Comparison of ENCODE assay signal across 17 cellular contexts in genomic region chr7:97772034-97772891, GRCh38. TPM values are rescaled to one million over a fixed set of nuclear protein-coding genes. Genes with fewer than 3 reads are reported as not detected.
DNase-seq lines count a peak whose midpoint lies in the region; ATAC-seq and TF ChIP-seq lines count a peak whose summit lies in the region.
"Had no signal": no experiment of that assay in that cellular context is flagged by ENCODE, and none has a peak within 500 bp of the region (broad histone marks: within the 10 kb centered on the region; RNA-seq: fewer than 3 reads in every experiment).

No MANE protein-coding gene starts in this region.

- H3K4me3 Mint-ChIP-seq in activated naive CD8-positive, alpha-beta T cell treated with anti-CD3 and anti-CD28 coated beads, Interleukin-2, amount 50 U/mL, for 24 hours = no peak overlapping the region
- H3K4me3 Mint-ChIP-seq: GM23338 had no signal

- TF ChIP-seq POLR2A in body of pancreas (IDR thresholded peaks at IDR 0.05) = no peak

- intact Hi-C loops in body of pancreas (cut with DNase I) = no loop called here

- DNase-seq in Caki2 (ENCODE audit: low read depth) (peak; percentile 55), DMS53 (lab: John Stamatoyannopoulos, UW) (peak; percentile 91), body of pancreas (peak in 1 of 4 donors; percentile 4), H4 (ENCODE audit: low spot score) (no peak)
- no peak for DNase-seq in activated naive CD8-positive, alpha-beta T cell treated with anti-CD3 and anti-CD28 coated beads, Interleukin-2, amount 50 U/mL, for 24 hours
- DNase-seq: KBM-7, NCI-H1048, NCI-H1694, NCI-H446, SHP77 treated with DMSO at 0.1 percent for 48 hours, T-helper 2 cell had no signal

- no peaks in the 10 kb centered on the region for H3K36me3 Mint-ChIP-seq in activated naive CD8-positive, alpha-beta T cell treated with anti-CD3 and anti-CD28 coated beads, Interleukin-2, amount 50 U/mL, for 24 hours (ENCODE audit: low read depth)

- no peaks in the 10 kb centered on the region for H3K9me3 Mint-ChIP-seq in activated naive CD8-positive, alpha-beta T cell treated with anti-CD3 and anti-CD28 coated beads, Interleukin-2, amount 50 U/mL, for 24 hours
- H3K9me3 Mint-ChIP-seq: GM23338 had no signal

- no peak overlapping the region for H3K9ac ChIP-seq in mucosa of rectum (ENCODE audit: low read depth in 1 of 2, low read length in 2 of 2)
- H3K9ac ChIP-seq: BLaER1 had no signal

- WGBS in body of pancreas, 2 donors = 44 to 46% methylated on average over 4 of the region's 4 CpGs

- H3K4me3 ChIP-seq in body of pancreas (no peak overlapping the region), mucosa of rectum (ENCODE audit: low read length in 2 of 2) (no peak overlapping the region)
- H3K4me3 ChIP-seq: BLaER1, GM23338 had no signal

- H3K27ac Mint-ChIP-seq in activated naive CD8-positive, alpha-beta T cell treated with anti-CD3 and anti-CD28 coated beads, Interleukin-2, amount 50 U/mL, for 24 hours = no peak overlapping the region
- H3K27ac Mint-ChIP-seq: GM23338 had no signal

- H3K4me1 ChIP-seq in body of pancreas (no peaks in the 10 kb centered on the region), mucosa of rectum (ENCODE audit: control insufficient read depth in 2 of 2, insufficient read depth in 2 of 2, low read length in 2 of 2) (peaks cover 5 to 12% of the 10 kb centered on the region in 2 donors)

- peaks cover 7% of the 10 kb centered on the region for H3K27me3 Mint-ChIP-seq in activated naive CD8-positive, alpha-beta T cell treated with anti-CD3 and anti-CD28 coated beads, Interleukin-2, amount 50 U/mL, for 24 hours

- H3K27me3 ChIP-seq in body of pancreas = no peaks in the 10 kb centered on the region
- H3K27me3 ChIP-seq in mucosa of rectum (ENCODE audit: control insufficient read depth in 2 of 2, insufficient read depth in 2 of 2, low read length in 2 of 2) = no peaks in the 10 kb centered on the region
- H3K27me3 ChIP-seq: BLaER1 had no signal

- H3K27ac ChIP-seq in body of pancreas (peak overlapping the region in 3 of 4 donors; percentile 36 to 65 (median 49)), mucosa of rectum (ENCODE audit: low read depth in 2 of 2, low read length in 2 of 2) (peak overlapping the region; percentile 82 to 87)
- H3K27ac ChIP-seq: BLaER1 had no signal

- H3K4me1 Mint-ChIP-seq in activated naive CD8-positive, alpha-beta T cell treated with anti-CD3 and anti-CD28 coated beads, Interleukin-2, amount 50 U/mL, for 24 hours = no peaks in the 10 kb centered on the region

- TF ChIP-seq CTCF in body of pancreas (IDR thresholded peaks at IDR 0.05) = no peak

- ATAC-seq in body of pancreas = peak; percentile 68
- no peak for ATAC-seq in GM21528 (IDR thresholded peaks at IDR 0.05; ENCODE audit: low FRiP score, unreplicated experiment)
- no peak for ATAC-seq in activated naive CD8-positive, alpha-beta T cell treated with anti-CD3 and anti-CD28 coated beads, Interleukin-2, amount 50 U/mL, for 24 hours
- ATAC-seq in GM21360 (IDR thresholded peaks at IDR 0.05; ENCODE audit: unreplicated experiment) = no peak
- ATAC-seq: GM23338 had no signal

- no peaks in the 10 kb centered on the region for H3K36me3 ChIP-seq in body of pancreas (replicated peaks in 1 of 2; ENCODE audit: insufficient read depth in 1 of 2, low read depth in 2 of 2)
- no peaks in the 10 kb centered on the region for H3K36me3 ChIP-seq in mucosa of rectum (ENCODE audit: control insufficient read depth in 2 of 2, insufficient read depth in 2 of 2, low read length in 2 of 2)
- H3K36me3 ChIP-seq: BLaER1 had no signal

- H3K9me3 ChIP-seq in body of pancreas = no peaks in the 10 kb centered on the region
- H3K9me3 ChIP-seq in mucosa of rectum (ENCODE audit: control insufficient read depth in 2 of 2, low read length in 2 of 2) = no peaks in the 10 kb centered on the region
- H3K9me3 ChIP-seq: BLaER1 had no signal

- in situ Hi-C loops in Caki2 (cut with HindIII; ENCODE audit: low pct_unique_long_range_greater_than_20kb, low sequenced_read_pairs) = no loop called here

RNA-seq across cellular contexts. Expression of gene TAC1, which starts 40.4 kb away (rescaled TPM):
- total RNA-seq in Caki2 (2014; rRNA removed; shearing (Covaris generic); ENCODE audit: low replicate concordance) = not detected in 2 replicates
- not detected for total RNA-seq in body of pancreas
- total RNA-seq in H4 (2014; rRNA removed; shearing (Covaris generic)) = 9.2 and 11.1 TPM in 2 replicates
- total RNA-seq: M059J had no signal

Comparison
In these comparisons a context has a peak if more than half of its experiments do, and no peak if none do; other contexts are left out.
1. DNase-seq: peak in Caki2 (single experiment) and DMS53 (single experiment); none in activated naive CD8-positive, alpha-beta T cell treated with anti-CD3 and anti-CD28 coated beads, Interleukin-2, amount 50 U/mL, for 24 hours (single experiment) and H4 (single experiment).
2. RNA of gene TAC1, which starts 40.4 kb away (total RNA-seq): 9.2 to 11.1 TPM in H4; not detected in Caki2 and not detected in body of pancreas; every median in the first group is over 10 times any median in the second.